21 cellular contexts compared by ENCODE assay signal in the genomic region with DNA sequence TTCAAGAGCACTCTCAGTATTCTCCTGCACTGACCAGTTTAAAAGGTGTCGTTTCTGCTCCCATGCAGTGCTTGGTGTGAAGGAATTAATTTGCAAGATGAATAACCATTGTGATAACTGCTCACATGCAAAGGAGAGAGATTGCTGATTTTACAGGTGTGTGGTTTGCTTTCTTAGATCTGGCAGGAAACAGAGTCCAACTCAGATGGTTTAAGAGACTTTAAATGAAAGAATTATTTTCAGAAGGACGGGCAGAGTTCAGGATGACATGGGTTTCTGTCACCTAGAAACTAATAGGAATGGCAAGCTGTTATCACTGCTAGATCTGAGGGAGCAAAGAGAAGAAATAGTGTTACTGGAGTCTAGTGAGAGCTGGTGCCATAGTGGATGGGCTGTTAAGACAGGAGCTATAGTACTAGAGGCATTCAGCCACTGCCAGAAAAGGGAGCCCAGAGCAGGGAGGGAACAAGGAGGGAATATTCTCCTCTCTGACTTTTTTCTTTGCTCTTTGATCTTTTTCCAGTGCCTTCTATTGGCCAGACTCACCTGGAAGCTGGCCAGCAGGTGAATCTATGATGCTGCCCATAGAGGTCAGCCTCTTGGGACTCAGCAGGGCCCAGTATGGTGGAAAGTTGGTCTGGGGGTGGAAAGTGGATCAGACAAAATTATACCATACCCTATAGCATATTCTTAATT. TPM values are rescaled to one million over a fixed set of nuclear protein-coding genes. Genes with fewer than 3 reads are reported as not detected.
DNase-seq lines count a peak whose midpoint lies in the region; ATAC-seq and TF ChIP-seq lines count a peak whose summit lies in the region.
"Had no signal": no experiment of that assay in that cellular context is flagged by ENCODE, and none has a peak within 500 bp of the region (broad histone marks: within the 10 kb centered on the region; RNA-seq: fewer than 3 reads in every experiment).

No MANE protein-coding gene starts in this region.

- DNase-seq in DMS53 (lab: John Stamatoyannopoulos, UW) (peak; percentile 10), DMS53 treated with DMSO at 0.1 percent for 48 hours (lab: John Stamatoyannopoulos, UW; ENCODE audit: unreplicated experiment) (no peak), NCI-H2171 treated with DMSO at 0.1 percent for 48 hours (lab: John Stamatoyannopoulos, UW) (no peak), cortex of kidney (lab: John Stamatoyannopoulos, UW) (no peak)
- DNase-seq in naive thymus-derived CD8-positive, alpha-beta T cell: peak in 1 of 10 donors; percentile 1
- DNase-seq: 8988T; cerebellar nuclear complex; effector CD8-positive, alpha-beta T cell; esophagus squamous epithelium; NCI-H2029 treated with DMSO at 0.1 percent for 48 hours; NCI-H510A; stimulated activated CD8-positive, alpha-beta memory T cell treated with anti-CD3 and anti-CD28 coated beads, Interleukin-4, amount 100 ng/mL, for 48 hours; uterus had no signal

- H3K9me3 ChIP-seq in HEK293 (ENCODE audit: control insufficient read depth, insufficient read depth, low read depth, low read length): no peaks in the 10 kb centered on the region
- H3K9me3 ChIP-seq: BLaER1, esophagus squamous epithelium, neutrophil, uterus had no signal

- CTCF ChIA-PET in HEK293 (lab: Yijun Ruan, JAX): interaction anchor here (0.6 kb wide), 1 partner anchor 90 kb away, joined by 3 read pairs; no protein-coding TSS in a partner anchor

- no peaks in the 10 kb centered on the region for H3K9me3 Mint-ChIP-seq in activated naive CD8-positive, alpha-beta T cell (ENCODE audit: low read depth)
- H3K9me3 Mint-ChIP-seq in naive thymus-derived CD8-positive, alpha-beta T cell: no peaks in the 10 kb centered on the region

- H3K4me1 ChIP-seq in HEK293 (ENCODE audit: control insufficient read depth, insufficient read depth, low read length): peaks cover 5% of the 10 kb centered on the region
- H3K4me1 ChIP-seq: uterus had no signal

- no peak for TF ChIP-seq CTCF in HEK293 (tag by site-specific recombination; IDR thresholded peaks at IDR 0.05)

- ATAC-seq in naive thymus-derived CD8-positive, alpha-beta T cell: peak in 1 of 2 donors; percentile 42
- ATAC-seq in HG02623 (IDR thresholded peaks at IDR 0.05; ENCODE audit: unreplicated experiment): no peak

- peak overlapping the region; percentile 1 for H3K27ac Mint-ChIP-seq in activated naive CD8-positive, alpha-beta T cell
- peak overlapping the region in 7 of 10 donors; percentile 1 to 45 (median 38) for H3K27ac Mint-ChIP-seq in naive thymus-derived CD8-positive, alpha-beta T cell

- peaks cover 3% of the 10 kb centered on the region for H3K36me3 Mint-ChIP-seq in activated naive CD8-positive, alpha-beta T cell
- H3K36me3 Mint-ChIP-seq in naive thymus-derived CD8-positive, alpha-beta T cell: peaks cover 0 to 6% (median 4%) of the 10 kb centered on the region in 3 donors

- POLR2A ChIA-PET in HEK293 (lab: Yijun Ruan, JAX): no interaction called here
- POLR2A ChIA-PET in naive thymus-derived CD8-positive, alpha-beta T cell (lab: Charles Lee): no interaction called here

- H3K4me3 ChIP-seq in HEK293 (ENCODE audit: low read depth, low read length): no peak overlapping the region
- H3K4me3 ChIP-seq: BLaER1, esophagus squamous epithelium, uterus had no signal

- H3K4me1 Mint-ChIP-seq in activated naive CD8-positive, alpha-beta T cell (ENCODE audit: low read depth): peaks cover 61% of the 10 kb centered on the region
- peaks cover 37 to 85% (median 65%) of the 10 kb centered on the region in 4 donors for H3K4me1 Mint-ChIP-seq in naive thymus-derived CD8-positive, alpha-beta T cell

- H3K27ac ChIP-seq in HEK293 (ENCODE audit: extremely low read depth, low read depth, low read length): no peak overlapping the region
- H3K27ac ChIP-seq: BLaER1, esophagus squamous epithelium, HL-60, neutrophil, uterus had no signal

- H3K27me3 Mint-ChIP-seq in activated naive CD8-positive, alpha-beta T cell: no peaks in the 10 kb centered on the region
- H3K27me3 Mint-ChIP-seq in naive thymus-derived CD8-positive, alpha-beta T cell: no peaks in the 10 kb centered on the region

- peak overlapping the region; percentile 3 for H3K4me3 Mint-ChIP-seq in activated naive CD8-positive, alpha-beta T cell
- peak overlapping the region in 5 of 10 donors; percentile 1 to 27 (median 4) for H3K4me3 Mint-ChIP-seq in naive thymus-derived CD8-positive, alpha-beta T cell

- H3K36me3 ChIP-seq in HEK293 (ENCODE audit: control insufficient read depth in 2 of 2, insufficient read depth in 1 of 2, low read length in 2 of 2): no peaks in the 10 kb centered on the region
- H3K36me3 ChIP-seq: esophagus squamous epithelium, neutrophil, uterus had no signal

TF ChIP-seq in HEK293, 187 proteins besides CTCF, POLR2A, EP300 and RAD21:
- no peak for TF ChIP-seq ZNF692 (tag by site-specific recombination; IDR thresholded peaks at IDR 0.05)
- 0 out of 2 replicates have a peak, but pooled peaks have one; percentile 13 for TF ChIP-seq ZBTB17 (tag by site-specific recombination; IDR thresholded peaks at IDR 0.05)
- TF ChIP-seq FEZF1 (tag by site-specific recombination; IDR thresholded peaks at IDR 0.05): no peak

RNA-seq across cellular contexts. Expression of gene ATXN7, which starts 14.9 kb away (rescaled TPM):
- total RNA-seq in naive thymus-derived CD8-positive, alpha-beta T cell: 100 to 1,000 TPM; 161 to 162 TPM
- 10 to 100 TPM; 18.0 to 29.8 (median 21.9) TPM for polyA plus RNA-seq in naive thymus-derived CD8-positive, alpha-beta T cell

RNA-seq across cellular contexts. Expression of gene THOC7, which starts 14.9 kb away (rescaled TPM):
- 10 to 100 TPM; 52.2 to 52.5 TPM for total RNA-seq in naive thymus-derived CD8-positive, alpha-beta T cell
- polyA plus RNA-seq in naive thymus-derived CD8-positive, alpha-beta T cell: 100 to 1,000 TPM in 1 of 3 donors, 10 to 100 TPM in 2; 79.9 to 116 (median 100.0) TPM

RNA-seq across cellular contexts. Expression of gene SCAANT1, which starts 33.6 kb away (rescaled TPM):
- 1 to 10 TPM in 1 of 2 experiments, not detected in 1; 2.9 TPM for total RNA-seq in naive thymus-derived CD8-positive, alpha-beta T cell
- polyA plus RNA-seq in naive thymus-derived CD8-positive, alpha-beta T cell: not detected
- total RNA-seq: esophagus squamous epithelium, glomerular endothelial cell, mononuclear cell, uterus had no signal

RNA-seq across cellular contexts. Expression of gene C3orf49, which starts 59.4 kb away (rescaled TPM):
- not detected for total RNA-seq in naive thymus-derived CD8-positive, alpha-beta T cell
- polyA plus RNA-seq in naive thymus-derived CD8-positive, alpha-beta T cell: not detected
- total RNA-seq: esophagus squamous epithelium, glomerular endothelial cell, mononuclear cell, uterus had no signal
